Comparison of ENCODE assay signal across 22 cellular contexts in the genomic region with DNA sequence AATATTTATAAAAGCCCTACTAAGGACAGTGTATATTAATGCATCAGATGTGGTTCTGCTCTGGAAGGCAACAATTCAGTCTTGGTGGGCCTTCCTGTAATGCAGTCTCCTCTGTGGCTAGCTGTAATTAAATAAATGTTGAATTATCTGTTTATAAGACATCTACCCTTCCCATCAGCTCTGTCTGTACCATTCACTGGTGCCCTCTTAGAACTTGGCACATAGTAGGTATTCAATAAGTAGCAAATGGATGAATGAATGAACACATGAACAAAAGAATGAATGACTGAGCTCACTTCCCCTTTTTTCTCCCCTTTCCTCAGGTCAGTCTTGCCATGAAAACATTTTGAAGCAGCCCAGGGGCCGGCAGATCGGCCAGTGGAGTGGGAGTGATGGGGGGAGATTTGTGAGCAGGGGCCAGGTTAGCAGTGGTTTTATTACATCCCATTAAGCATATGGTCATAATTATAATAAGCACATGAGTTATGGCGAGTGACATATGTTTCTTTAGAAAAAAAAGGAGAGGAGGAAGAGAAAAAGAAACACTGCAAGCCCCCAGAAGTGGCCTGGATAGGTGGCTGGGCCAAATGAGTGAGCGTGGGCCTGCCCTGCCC.
"Had no signal": no experiment of that assay in that cellular context is flagged by ENCODE, and none has a peak within 500 bp of the region (broad histone marks: within the 10 kb centered on the region; RNA-seq: fewer than 3 reads in every experiment).

No MANE protein-coding gene starts in this region.

- H3K4me3 Mint-ChIP-seq: activated CD8-positive, alpha-beta T cell treated with anti-CD3 and anti-CD28 coated beads, Interleukin-2, amount 10 ng/mL, durations not matched to agents 7 days and 5 days; activated naive CD8-positive, alpha-beta T cell treated with anti-CD3 and anti-CD28 coated beads, Interleukin-2, amount 10 ng/mL, durations not matched to agents 7 days and 5 days; WTC11 had no signal

- DNase-seq: activated CD4-positive, alpha-beta T cell treated with anti-CD3 and anti-CD28 coated beads for 48 hours; activated CD4-positive, alpha-beta T cell treated with anti-CD3 and anti-CD28 coated beads, Interleukin-2, amount 50 U/mL, for 4 hours; activated CD4-positive, CD25-positive, alpha-beta regulatory T cell treated with anti-CD3 and anti-CD28 coated beads, Interleukin-2, amount 50 U/mL, for 72 hours; activated CD8-positive, alpha-beta memory T cell treated with anti-CD3 and anti-CD28 coated beads, Interleukin-2, amount 50 U/mL, for 48 hours; activated CD8-positive, alpha-beta T cell treated with anti-CD3 and anti-CD28 coated beads, Interleukin-2, amount 10 ng/mL, durations not matched to agents 7 days and 5 days; activated naive CD4-positive, alpha-beta T cell treated with anti-CD3 and anti-CD28 coated beads, Interleukin-2, amount 50 U/mL, for 16 hours; activated naive CD8-positive, alpha-beta T cell treated with anti-CD3 and anti-CD28 coated beads, Interleukin-2, amount 10 ng/mL, durations not matched to agents 7 days and 5 days; activated T-cell treated with anti-CD3 and anti-CD28 coated beads, Interleukin-2, amount 50 U/mL, for 1 hour; adrenal gland; anterior cingulate cortex; cerebellar nuclear complex; Kasumi-1; NCI-H1092; NCI-H2029 treated with DMSO at 0.1 percent for 48 hours; NCI-H446; NCI-H526; NCI-H82; RPMI8226; SW 1271 had no signal

- H3K36me3 Mint-ChIP-seq: activated naive CD8-positive, alpha-beta T cell treated with anti-CD3 and anti-CD28 coated beads, Interleukin-2, amount 10 ng/mL, durations not matched to agents 7 days and 5 days; WTC11 had no signal

- H3K9me3 ChIP-seq: adrenal gland had no signal

- H3K36me3 ChIP-seq: adrenal gland had no signal

- H3K4me3 ChIP-seq: adrenal gland, SK-N-MC had no signal

- H3K9me3 Mint-ChIP-seq: activated naive CD8-positive, alpha-beta T cell treated with anti-CD3 and anti-CD28 coated beads, Interleukin-2, amount 10 ng/mL, durations not matched to agents 7 days and 5 days; WTC11 had no signal

- H3K27me3 ChIP-seq: adrenal gland had no signal

- H3K27ac Mint-ChIP-seq: activated CD8-positive, alpha-beta T cell treated with anti-CD3 and anti-CD28 coated beads, Interleukin-2, amount 10 ng/mL, durations not matched to agents 7 days and 5 days; activated naive CD8-positive, alpha-beta T cell treated with anti-CD3 and anti-CD28 coated beads, Interleukin-2, amount 10 ng/mL, durations not matched to agents 7 days and 5 days; WTC11 had no signal

- H3K4me1 ChIP-seq: adrenal gland had no signal

- ATAC-seq: activated CD8-positive, alpha-beta T cell treated with anti-CD3 and anti-CD28 coated beads, Interleukin-2, amount 10 ng/mL, durations not matched to agents 7 days and 5 days; Right ventricle myocardium inferior; WTC11 had no signal

- H3K4me1 Mint-ChIP-seq: activated naive CD8-positive, alpha-beta T cell treated with anti-CD3 and anti-CD28 coated beads, Interleukin-2, amount 10 ng/mL, durations not matched to agents 7 days and 5 days had no signal

- H3K27ac ChIP-seq: adrenal gland, SK-N-MC had no signal
